In genomic region chr6:154480144-154480639, GRCh38 we compare ENCODE assay signal across 14 cellular contexts. TPM values are rescaled to one million over a fixed set of nuclear protein-coding genes. Genes with fewer than 3 reads are reported as not detected.
DNase-seq lines count a peak whose midpoint lies in the region; ATAC-seq and TF ChIP-seq lines count a peak whose summit lies in the region.
"Had no signal": no experiment of that assay in that cellular context is flagged by ENCODE, and none has a peak within 500 bp of the region (broad histone marks: within the 10 kb centered on the region; RNA-seq: fewer than 3 reads in every experiment).

No MANE protein-coding gene starts in this region.

- no peak overlapping the region for H2BK20ac ChIP-seq in H9 (ENCODE audit: low read depth, low read length, poor library complexity, severe bottlenecking)

- no peak overlapping the region for H3K14ac ChIP-seq in H9 (ENCODE audit: insufficient read depth, low read length)

- H3T11ph ChIP-seq in H9 (ENCODE audit: low read length) = no peak overlapping the region

- peaks cover 11 to 16% of the 10 kb centered on the region in 2 experiments for H3K4me1 Mint-ChIP-seq in H9
- H3K4me1 Mint-ChIP-seq: stimulated activated naive CD8-positive, alpha-beta T cell treated with anti-CD3 and anti-CD28 coated beads, Interleukin-15, amount 100 ng/mL, for 72 hours had no signal

- no peak overlapping the region for H3K4ac ChIP-seq in H9 (ENCODE audit: low read depth, low read length)

- H3K36me3 ChIP-seq in ascending aorta (no peaks in the 10 kb centered on the region), mucosa of rectum (ENCODE audit: control insufficient read depth in 2 of 2, insufficient read depth in 2 of 2, low read length in 2 of 2) (no peaks in the 10 kb centered on the region), tibial nerve (no peaks in the 10 kb centered on the region), left lung (no peaks in the 10 kb centered on the region)
- H3K36me3 ChIP-seq: prostate gland had no signal

- H2AK5ac ChIP-seq in H9 (ENCODE audit: insufficient read length, low read length) = no peak overlapping the region

- H3K27ac Mint-ChIP-seq in H9 = no peak overlapping the region
- H3K27ac Mint-ChIP-seq: CD4-positive, alpha-beta T cell; stimulated activated naive CD8-positive, alpha-beta T cell treated with anti-CD3 and anti-CD28 coated beads, Interleukin-15, amount 100 ng/mL, for 72 hours had no signal

- no peaks in the 10 kb centered on the region for H3K9me3 Mint-ChIP-seq in H9
- H3K9me3 Mint-ChIP-seq: CD4-positive, alpha-beta T cell; stimulated activated naive CD8-positive, alpha-beta T cell treated with anti-CD3 and anti-CD28 coated beads, Interleukin-15, amount 100 ng/mL, for 72 hours had no signal

- no peaks in the 10 kb centered on the region for H3K4me1 ChIP-seq in H9 (ENCODE audit: insufficient read depth, low read length)
- H3K4me1 ChIP-seq in ascending aorta = peaks cover 1 to 59% of the 10 kb centered on the region in 2 donors
- peaks cover 0 to 9% of the 10 kb centered on the region in 2 donors for H3K4me1 ChIP-seq in mucosa of rectum (ENCODE audit: control insufficient read depth in 2 of 2, insufficient read depth in 2 of 2, low read length in 2 of 2)
- H3K4me1 ChIP-seq in tibial nerve = peaks cover 0 to 65% (median 11%) of the 10 kb centered on the region in 4 donors
- peaks cover 1 to 8% of the 10 kb centered on the region in 2 donors for H3K4me1 ChIP-seq in left lung
- H3K4me1 ChIP-seq: prostate gland had no signal

- H3K4me3 ChIP-seq in ascending aorta (peak overlapping the region in 1 of 2 donors; percentile 41), mucosa of rectum (ENCODE audit: low read length in 2 of 2) (no peak overlapping the region), tibial nerve (no peak overlapping the region), left lung (no peak overlapping the region)
- H3K4me3 ChIP-seq: mucosa of descending colon, prostate gland had no signal

- no peak overlapping the region for H3K4me3 Mint-ChIP-seq in H9
- H3K4me3 Mint-ChIP-seq: CD4-positive, alpha-beta T cell; stimulated activated naive CD8-positive, alpha-beta T cell treated with anti-CD3 and anti-CD28 coated beads, Interleukin-15, amount 100 ng/mL, for 72 hours had no signal

- no peak overlapping the region for H2BK15ac ChIP-seq in H9 (ENCODE audit: low read depth, low read length)

- no peak overlapping the region for H3K56ac ChIP-seq in H9 (ENCODE audit: insufficient read length, low read depth, low read length)

- H2BK5ac ChIP-seq in H9 (ENCODE audit: insufficient read length, low read length) = no peak overlapping the region

- no peak overlapping the region for H4K5ac ChIP-seq in H9 (ENCODE audit: insufficient read length, low read depth, low read length)

- H3K9ac ChIP-seq in H9 (ENCODE audit: extremely low read depth, insufficient read length, low read length) (no peak overlapping the region), mucosa of rectum (ENCODE audit: low read depth in 1 of 2, low read length in 2 of 2) (no peak overlapping the region)

- no peaks in the 10 kb centered on the region; a peak in 1 of 7 replicates for H3K36me3 Mint-ChIP-seq in H9 (ENCODE audit: insufficient read depth in 1 of 3, low read depth in 3 of 3)

- H3K4me2 ChIP-seq in H9 (ENCODE audit: insufficient read depth, insufficient read length, low read length) = no peak overlapping the region

- H4K8ac ChIP-seq in H9 (replicated peaks; ENCODE audit: insufficient read length, low read depth, low read length) = no peak overlapping the region

- H4K20me1 ChIP-seq in H9 (ENCODE audit: control insufficient read depth, insufficient read depth, insufficient read length) = peaks cover 2% of the 10 kb centered on the region

- no peak overlapping the region for H2AFZ ChIP-seq in H9 (ENCODE audit: low read length)

- H4K91ac ChIP-seq in H9 (ENCODE audit: insufficient read length, low read depth, low read length) = no peak overlapping the region

- H3K9me3 ChIP-seq in H9 (ENCODE audit: control insufficient read depth, low read depth, low read length) (no peaks in the 10 kb centered on the region), ascending aorta (no peaks in the 10 kb centered on the region), mucosa of rectum (ENCODE audit: control insufficient read depth in 2 of 2, low read length in 2 of 2) (no peaks in the 10 kb centered on the region), tibial nerve (no peaks in the 10 kb centered on the region), left lung (no peaks in the 10 kb centered on the region)
- H3K9me3 ChIP-seq: mucosa of descending colon, prostate gland had no signal

- H3K27me3 ChIP-seq in H9 (ENCODE audit: insufficient read depth, low read length) (no peaks in the 10 kb centered on the region), ascending aorta (no peaks in the 10 kb centered on the region), mucosa of rectum (ENCODE audit: control insufficient read depth in 2 of 2, insufficient read depth in 2 of 2, low read length in 2 of 2) (no peaks in the 10 kb centered on the region), tibial nerve (no peaks in the 10 kb centered on the region), left lung (no peaks in the 10 kb centered on the region)

- no peak for TF ChIP-seq POLR2A in tibial nerve (IDR thresholded peaks at IDR 0.05)

- no peak for TF ChIP-seq EP300 in tibial nerve (IDR thresholded peaks at IDR 0.05)

- no peaks in the 10 kb centered on the region for H3K23me2 ChIP-seq in H9 (ENCODE audit: insufficient read length, low read depth, low read length, poor library complexity, severe bottlenecking)

- DNase-seq in H9 (no peak), ascending aorta (ENCODE audit: low spot score in 2 of 2) (no peak), tibial nerve (ENCODE audit: low spot score in 2 of 2) (no peak), NCI-H524 treated with DMSO at 0.1 percent for 48 hours (lab: John Stamatoyannopoulos, UW) (no peak), pons (ENCODE audit: low spot score) (no peak), left lung (no peak)
- DNase-seq: activated CD4-positive, alpha-beta T cell treated with anti-CD3 and anti-CD28 coated beads, Interleukin-2, amount 50 U/mL, for 48 hours; CD4-positive, alpha-beta T cell; mucosa of descending colon; NCI-H146; NCI-H446 treated with DMSO at 0.1 percent for 48 hours; stimulated activated naive CD8-positive, alpha-beta T cell treated with anti-CD3 and anti-CD28 coated beads, Interleukin-15, amount 100 ng/mL, for 72 hours had no signal

- peak; percentile 15; the same call in 1 of the 3 replicates for TF ChIP-seq CTCF in H9 (conservative IDR thresholded peaks at IDR 0.05)
- TF ChIP-seq CTCF in ascending aorta (IDR thresholded peaks at IDR 0.05) = no peak
- TF ChIP-seq CTCF in tibial nerve (IDR thresholded peaks at IDR 0.05) = no peak
- no peak for TF ChIP-seq CTCF in left lung (IDR thresholded peaks at IDR 0.05)

- no peak overlapping the region for H3K27ac ChIP-seq in H9 (ENCODE audit: insufficient read length, low read depth, low read length)
- H3K27ac ChIP-seq in ascending aorta = peak overlapping the region; percentile 57 to 62
- peak overlapping the region; percentile 1 to 11 for H3K27ac ChIP-seq in mucosa of rectum (ENCODE audit: low read depth in 2 of 2, low read length in 2 of 2)
- H3K27ac ChIP-seq in tibial nerve = peak overlapping the region in 3 of 4 donors; percentile 2 to 85 (median 75)
- H3K27ac ChIP-seq in left lung = peak overlapping the region in 1 of 2 donors; percentile 43
- H3K27ac ChIP-seq: prostate gland had no signal

- H2BK120ac ChIP-seq in H9 (ENCODE audit: low read depth, low read length, poor library complexity, severe bottlenecking) = no peak overlapping the region

- no peaks in the 10 kb centered on the region for H3K27me3 Mint-ChIP-seq in H9 (ENCODE audit: low read depth)
- H3K27me3 Mint-ChIP-seq: CD4-positive, alpha-beta T cell had no signal

- H3K23ac ChIP-seq in H9 (ENCODE audit: insufficient read length, low read depth, low read length) = no peak overlapping the region

- no peaks in the 10 kb centered on the region for H3K79me1 ChIP-seq in H9 (ENCODE audit: insufficient read depth, low read depth, low read length, poor library complexity, severe bottlenecking)

- ATAC-seq in left lung = no peak
- ATAC-seq: mucosa of descending colon; stimulated activated naive CD8-positive, alpha-beta T cell treated with anti-CD3 and anti-CD28 coated beads, Interleukin-15, amount 100 ng/mL, for 72 hours had no signal

- H3K18ac ChIP-seq in H9 (ENCODE audit: insufficient read length, low read depth, low read length) = no peak overlapping the region

- no peak overlapping the region for H2BK12ac ChIP-seq in H9 (ENCODE audit: insufficient read length, low read depth, low read length)

- H3K79me2 ChIP-seq in H9 (ENCODE audit: insufficient read depth, low read length) = no peaks in the 10 kb centered on the region

- no CpG with 5 or more reads among the region's 7 CpGs for WGBS in H9 (ENCODE audit: extremely low coverage, insufficient read length, low lambda C conversion rate)
- WGBS in tibial nerve, 2 donors = 80 to 82% methylated on average over 7 of the region's 7 CpGs

- intact Hi-C loops in ascending aorta (cut with DNase I) (no loop called here), left lung (cut with DNase I) (no loop called here)

RNA-seq across cellular contexts. Expression of gene CNKSR3, which starts 30.3 kb away (rescaled TPM):
- 5.6 and 6.4 TPM in 2 replicates for total RNA-seq in H9 (2021)
- 9.7 TPM for total RNA-seq in ascending aorta
- total RNA-seq in tibial nerve = 10 to 100 TPM; 11.7 to 22.7 (median 13.7) TPM
- total RNA-seq in left lung = 10 to 100 TPM; 10.5 to 13.4 TPM
